ENCODE assay signal across 8 cellular contexts in genomic region chr7:517848-518629, GRCh38. TPM values are rescaled to one million over a fixed set of nuclear protein-coding genes. Genes with fewer than 3 reads are reported as not detected.
DNase-seq lines count a peak whose midpoint lies in the region; ATAC-seq, FAIRE-seq and TF ChIP-seq lines count a peak whose summit lies in the region.

No MANE protein-coding gene starts in this region.

- peak overlapping the region; percentile 69 for H3K27ac Mint-ChIP-seq in stimulated activated effector memory CD8-positive, alpha-beta T cell treated with anti-CD3 and anti-CD28 coated beads, Interleukin-12 subunit alpha, Interleukin-12 subunit beta, amount 100 ng/mL, for 72 hours

- TF ChIP-seq POLR2A in GM12891 (IDR thresholded peaks at IDR 0.05; ENCODE audit: low read depth, low read length): no peak

- ATAC-seq in left lobe of liver (peak; percentile 25), GM18867 (IDR thresholded peaks at IDR 0.05; ENCODE audit: unreplicated experiment) (no peak)
- no peak for ATAC-seq in stimulated activated effector memory CD8-positive, alpha-beta T cell treated with anti-CD3 and anti-CD28 coated beads, Interleukin-12 subunit alpha, Interleukin-12 subunit beta, amount 100 ng/mL, for 72 hours

- H3K36me3 Mint-ChIP-seq in stimulated activated effector memory CD8-positive, alpha-beta T cell treated with anti-CD3 and anti-CD28 coated beads, Interleukin-12 subunit alpha, Interleukin-12 subunit beta, amount 100 ng/mL, for 72 hours: peaks cover 52% of the 10 kb centered on the region

- DNase-seq in GM12891 (ENCODE audit: insufficient read length, low spot score): no peak
- DNase-seq in RKO (ENCODE audit: low spot score): peak; percentile 66
- peak; percentile 60 for DNase-seq in left lobe of liver (ENCODE audit: low spot score)
- DNase-seq in stimulated activated effector memory CD8-positive, alpha-beta T cell treated with anti-CD3 and anti-CD28 coated beads, Interleukin-12 subunit alpha, Interleukin-12 subunit beta, amount 100 ng/mL, for 72 hours (ENCODE audit: low spot score in 2 of 2): peak in 1 of 2 donors; percentile 54
- no peak for DNase-seq in NCI-H82 treated with DMSO at 0.1 percent for 48 hours (lab: John Stamatoyannopoulos, UW; ENCODE audit: unreplicated experiment)
- DNase-seq in epidermal melanocyte (ENCODE audit: insufficient read length, low spot score): no peak

- H3K4me1 Mint-ChIP-seq in stimulated activated effector memory CD8-positive, alpha-beta T cell treated with anti-CD3 and anti-CD28 coated beads, Interleukin-12 subunit alpha, Interleukin-12 subunit beta, amount 100 ng/mL, for 72 hours: peaks cover 35% of the 10 kb centered on the region

- FAIRE-seq in GM12891 (lab: Jason Lieb, UNC): peak; percentile 5

- peak overlapping the region; percentile 90 for H3K27ac ChIP-seq in cingulate gyrus (ENCODE audit: low read depth, low read length)

- peak overlapping the region; percentile 82 for H3K4me3 Mint-ChIP-seq in stimulated activated effector memory CD8-positive, alpha-beta T cell treated with anti-CD3 and anti-CD28 coated beads, Interleukin-12 subunit alpha, Interleukin-12 subunit beta, amount 100 ng/mL, for 72 hours

- H3K9me3 Mint-ChIP-seq in stimulated activated effector memory CD8-positive, alpha-beta T cell treated with anti-CD3 and anti-CD28 coated beads, Interleukin-12 subunit alpha, Interleukin-12 subunit beta, amount 100 ng/mL, for 72 hours: no peaks in the 10 kb centered on the region

TF ChIP-seq in GM12891, 5 proteins besides CTCF, POLR2A, EP300 and RAD21:
- TF ChIP-seq PAX5 (IDR thresholded peaks at IDR 0.05; ENCODE audit: insufficient read depth, low read length, severe bottlenecking): no peak
- TF ChIP-seq POU2F2 (IDR thresholded peaks at IDR 0.05; ENCODE audit: low read depth, low read length): no peak
- no peak for TF ChIP-seq TAF1 (IDR thresholded peaks at IDR 0.05; ENCODE audit: low read depth, low read length)
- no peak for TF ChIP-seq SPI1 (IDR thresholded peaks at IDR 0.05; ENCODE audit: low read depth, low read length)
- no peak for TF ChIP-seq POLR2AphosphoS5 (IDR thresholded peaks at IDR 0.05; ENCODE audit: low read depth, low read length)

RNA-seq across cellular contexts. Expression of gene PDGFA, which starts 1.6 kb away (rescaled TPM):
- polyA plus RNA-seq in GM12891 (2012; ENCODE audit: low read depth, missing spikeins): 2.3 TPM
- total RNA-seq in left lobe of liver: 2.7 TPM

Comparison
In these comparisons a context has a peak if more than half of its experiments do, and no peak if none do; other contexts are left out.
1. DNase-seq: peak in RKO (single experiment) and left lobe of liver (single experiment); none in GM12891 (single experiment), NCI-H82 treated with DMSO at 0.1 percent for 48 hours (single experiment) and epidermal melanocyte (single experiment).